Comparison of ENCODE assay signal across 1 cellular context in the genomic region with DNA sequence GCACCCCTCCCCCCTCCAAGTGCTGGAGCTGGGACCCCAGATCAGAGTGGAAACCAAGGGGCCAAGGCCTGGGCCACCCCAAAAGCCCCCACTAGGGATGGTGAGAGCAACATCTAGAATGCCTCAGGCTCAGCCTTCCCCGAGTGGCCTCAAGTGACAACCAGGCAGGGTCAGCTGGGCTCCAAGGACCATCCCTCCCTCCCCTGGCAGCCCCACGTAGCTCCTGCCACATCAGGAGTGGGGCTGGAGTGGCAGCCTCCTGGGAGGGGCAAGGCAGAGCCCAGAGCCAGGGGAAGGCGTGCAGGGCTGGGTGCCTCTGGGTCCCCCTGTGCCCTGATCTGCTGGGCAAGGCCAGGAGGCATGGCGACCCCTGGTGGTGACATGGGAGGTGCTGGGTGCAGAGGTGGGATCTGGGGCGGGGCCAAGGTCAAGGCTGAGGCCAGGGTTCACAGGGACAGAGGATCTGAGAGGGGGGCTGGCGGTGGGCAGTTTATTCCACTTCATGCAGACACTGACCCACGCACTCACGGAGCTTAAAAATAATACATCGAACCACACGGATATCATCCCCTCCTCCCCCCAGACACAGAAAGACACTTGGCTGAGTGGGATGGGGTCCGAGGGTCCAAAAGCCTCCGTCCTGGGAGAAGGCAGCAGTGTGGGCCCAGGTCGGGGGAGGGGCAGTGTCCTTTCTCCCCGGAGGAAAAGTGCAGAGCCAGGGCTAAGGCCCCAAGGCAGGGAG.
A peak's percentile ranks its signal among the peaks of the same experiment; 100 is the strongest.
TF ChIP-seq lines count a peak whose summit lies in the region.

No MANE protein-coding gene starts in this region.

TF ChIP-seq in H1, 55 proteins besides CTCF, POLR2A, EP300 and RAD21:
- TF ChIP-seq SIX5 (IDR thresholded peaks at IDR 0.05; ENCODE audit: low read depth, low read length) (no peak), RXRA (IDR thresholded peaks at IDR 0.05; ENCODE audit: insufficient read depth, low read depth, low read length) (0 out of 2 replicates have a peak, but pooled peaks have one; percentile 68), GABPA (IDR thresholded peaks at IDR 0.05; ENCODE audit: borderline replicate concordance, insufficient read depth, low read length) (no peak), POU5F1 (IDR thresholded peaks at IDR 0.05; ENCODE audit: low read depth, low read length) (no peak), FOSL1 (IDR thresholded peaks at IDR 0.05; ENCODE audit: insufficient read depth, low read depth, low read length) (no peak), JUND (IDR thresholded peaks at IDR 0.05; ENCODE audit: low read length) (no peak), KDM1A (IDR thresholded peaks at IDR 0.05; ENCODE audit: borderline replicate concordance, low read length) (no peak), SIN3A (conservative IDR thresholded peaks at IDR 0.05 in 1 of 2, IDR thresholded peaks at IDR 0.05 in 1 of 2; ENCODE audit: low read depth in 1 of 2, low read length in 2 of 2) (peak in 1 of 2 experiments; percentile 57; a peak in 1 of 4 replicates), ZNF274 (IDR thresholded peaks at IDR 0.05; ENCODE audit: borderline replicate concordance, extremely low read depth, low read length) (no peak), KDM4A (IDR thresholded peaks at IDR 0.05; ENCODE audit: low read depth, low read length, severe bottlenecking) (no peak), CREB1 (IDR thresholded peaks at IDR 0.05) (0 out of 2 replicates have a peak, but pooled peaks have one; percentile 35), JUN (IDR thresholded peaks at IDR 0.05; ENCODE audit: low read depth, low read length) (no peak), TCF12 (IDR thresholded peaks at IDR 0.05; ENCODE audit: low read depth, low read length) (no peak), BCL11A (IDR thresholded peaks at IDR 0.05; ENCODE audit: low read depth in 2 of 2, low read length in 2 of 2) (no peak), TBP (IDR thresholded peaks at IDR 0.05; ENCODE audit: low read depth, low read length) (peak; percentile 36; the same call in 1 of the 2 replicates), EGR1 (IDR thresholded peaks at IDR 0.05; ENCODE audit: borderline replicate concordance, low read depth, low read length) (no peak), SUZ12 (IDR thresholded peaks at IDR 0.05; ENCODE audit: low read length) (no peak), CHD1 (IDR thresholded peaks at IDR 0.05; ENCODE audit: low read depth, low read length) (no peak), SP2 (IDR thresholded peaks at IDR 0.05; ENCODE audit: low read length) (no peak), CBX8 (IDR thresholded peaks at IDR 0.05; ENCODE audit: borderline replicate concordance, low read depth, low read length) (no peak), CEBPB (IDR thresholded peaks at IDR 0.05; ENCODE audit: low read depth, low read length) (no peak), BACH1 (IDR thresholded peaks at IDR 0.05; ENCODE audit: low read length) (no peak)
- TF ChIP-seq, protein P1, sequence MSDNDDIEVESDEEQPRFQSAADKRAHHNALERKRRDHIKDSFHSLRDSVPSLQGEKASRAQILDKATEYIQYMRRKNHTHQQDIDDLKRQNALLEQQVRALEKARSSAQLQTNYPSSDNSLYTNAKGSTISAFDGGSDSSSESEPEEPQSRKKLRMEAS (IDR thresholded peaks at IDR 0.05): 0 out of 2 replicates have a peak, but pooled peaks have one; percentile 18
- TF ChIP-seq, protein P2, sequence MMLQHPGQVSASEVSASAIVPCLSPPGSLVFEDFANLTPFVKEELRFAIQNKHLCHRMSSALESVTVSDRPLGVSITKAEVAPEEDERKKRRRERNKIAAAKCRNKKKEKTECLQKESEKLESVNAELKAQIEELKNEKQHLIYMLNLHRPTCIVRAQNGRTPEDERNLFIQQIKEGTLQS (IDR thresholded peaks at IDR 0.05; ENCODE audit: insufficient read depth, low read depth, low read length): no peak
